ENCODE assay signal across 10 cellular contexts in the genomic region with DNA sequence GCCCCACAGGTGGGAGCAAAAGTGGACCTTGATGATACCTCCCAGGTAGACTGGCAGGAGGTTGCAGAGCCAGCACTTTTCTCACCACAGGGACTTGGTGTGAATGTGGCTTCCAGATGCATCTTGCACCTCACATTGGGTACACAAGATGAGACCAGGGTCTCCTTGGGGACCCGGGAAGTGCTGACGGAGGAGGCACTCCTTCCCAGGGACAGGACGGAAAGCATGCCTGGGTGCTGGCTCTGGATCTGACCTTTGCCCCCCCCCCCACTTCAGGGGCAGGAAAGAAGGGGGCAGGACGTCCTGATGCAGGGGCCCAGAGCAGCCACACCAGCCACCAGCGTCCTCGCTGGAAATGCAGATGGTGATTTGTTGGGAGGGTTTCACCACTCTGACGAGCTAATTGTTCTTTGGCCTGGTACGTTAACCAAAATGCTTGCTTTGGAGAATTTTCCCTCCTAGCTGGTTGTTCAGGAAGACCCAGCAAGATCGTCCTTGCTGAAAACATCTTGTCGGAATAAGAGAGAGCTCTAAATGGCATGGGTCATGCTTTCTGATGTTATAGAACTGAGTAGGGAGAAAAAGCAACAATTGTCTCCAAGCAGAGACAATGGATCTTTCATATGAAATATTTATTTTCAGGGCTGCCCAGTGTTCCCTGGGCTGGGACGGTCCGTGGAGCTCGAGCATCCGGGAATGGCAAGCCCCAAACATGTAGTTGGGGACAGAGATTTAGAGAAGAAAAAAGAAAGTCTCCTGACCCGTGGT.
DNase-seq lines count a peak whose midpoint lies in the region; ATAC-seq and TF ChIP-seq lines count a peak whose summit lies in the region.
"Had no signal": no experiment of that assay in that cellular context is flagged by ENCODE, and none has a peak within 500 bp of the region (broad histone marks: within the 10 kb centered on the region; RNA-seq: fewer than 3 reads in every experiment).

No MANE protein-coding gene starts in this region.

- POLR2A ChIA-PET in T-cell (lab: Charles Lee): no interaction called here

- H3K27ac Mint-ChIP-seq in activated naive CD4-positive, alpha-beta T cell treated with anti-CD3 and anti-CD28 coated beads, Interleukin-2, amount 10 ng/mL, durations not matched to agents 7 days and 5 days: no peak overlapping the region
- H3K27ac Mint-ChIP-seq in activated naive CD4-positive, alpha-beta T cell treated with anti-CD3 and anti-CD28 coated beads, Interleukin-2, amount 50 U/mL, for 72 hours: peak overlapping the region in 1 of 2 donors; percentile 82
- peak overlapping the region in 1 of 2 donors; percentile 29 for H3K27ac Mint-ChIP-seq in T-cell
- H3K27ac Mint-ChIP-seq: activated CD8-positive, alpha-beta memory T cell treated with anti-CD3 and anti-CD28 coated beads, Interleukin-2, amount 10 ng/mL, durations not matched to agents 7 days and 5 days had no signal

- whole genome bisulfite sequencing in aorta, 2 donors: 7 to 12% methylated on average over 15 of the region's 15 CpGs

- H3K4me3 ChIP-seq in epithelial cell of proximal tubule (ENCODE audit: low read depth, low read length) (peak overlapping the region; percentile 65), muscle layer of colon (ENCODE audit: low read depth in 1 of 2, low read length in 2 of 2) (peak overlapping the region; percentile 5 to 44), aorta (ENCODE audit: low read length in 2 of 2) (no peak overlapping the region)

- peaks cover 42% of the 10 kb centered on the region for H3K4me1 ChIP-seq in muscle layer of colon (ENCODE audit: insufficient read depth, low read length)
- no peaks in the 10 kb centered on the region for H3K4me1 ChIP-seq in aorta (ENCODE audit: control insufficient read depth in 1 of 2, insufficient read depth in 2 of 2, low read length in 2 of 2)

- H3K9ac ChIP-seq in muscle layer of colon (ENCODE audit: low read length): peak overlapping the region; percentile 98

- peaks cover 19% of the 10 kb centered on the region for H3K36me3 Mint-ChIP-seq in activated naive CD4-positive, alpha-beta T cell treated with anti-CD3 and anti-CD28 coated beads, Interleukin-2, amount 10 ng/mL, durations not matched to agents 7 days and 5 days
- H3K36me3 Mint-ChIP-seq in activated naive CD4-positive, alpha-beta T cell treated with anti-CD3 and anti-CD28 coated beads, Interleukin-2, amount 50 U/mL, for 72 hours: peaks cover 0 to 4% of the 10 kb centered on the region in 2 donors
- no peaks in the 10 kb centered on the region for H3K36me3 Mint-ChIP-seq in T-cell
- H3K36me3 Mint-ChIP-seq: activated CD8-positive, alpha-beta memory T cell treated with anti-CD3 and anti-CD28 coated beads, Interleukin-2, amount 10 ng/mL, durations not matched to agents 7 days and 5 days had no signal

- peak overlapping the region; percentile 39 for H3K4me3 Mint-ChIP-seq in activated naive CD4-positive, alpha-beta T cell treated with anti-CD3 and anti-CD28 coated beads, Interleukin-2, amount 10 ng/mL, durations not matched to agents 7 days and 5 days
- H3K4me3 Mint-ChIP-seq in T-cell: peak overlapping the region in 1 of 3 donors; percentile 74
- H3K4me3 Mint-ChIP-seq: activated CD8-positive, alpha-beta memory T cell treated with anti-CD3 and anti-CD28 coated beads, Interleukin-2, amount 10 ng/mL, durations not matched to agents 7 days and 5 days had no signal

- peak overlapping the region; percentile 94 for H3K27ac ChIP-seq in muscle layer of colon (ENCODE audit: low read depth, low read length)
- H3K27ac ChIP-seq in aorta (ENCODE audit: low read depth in 1 of 2, low read length in 2 of 2): peak overlapping the region; percentile 45 to 76

- no peak for ATAC-seq in activated naive CD4-positive, alpha-beta T cell treated with anti-CD3 and anti-CD28 coated beads, Interleukin-2, amount 50 U/mL, for 72 hours
- no peak for ATAC-seq in aorta (ENCODE audit: low FRiP score)
- ATAC-seq in GM21447 (IDR thresholded peaks at IDR 0.05; ENCODE audit: unreplicated experiment): no peak
- no peak for ATAC-seq in T-cell (replicated peaks in 1 of 4)
- ATAC-seq: activated CD8-positive, alpha-beta memory T cell treated with anti-CD3 and anti-CD28 coated beads, Interleukin-2, amount 10 ng/mL, durations not matched to agents 7 days and 5 days had no signal

- peaks cover 4% of the 10 kb centered on the region for H3K27me3 Mint-ChIP-seq in activated naive CD4-positive, alpha-beta T cell treated with anti-CD3 and anti-CD28 coated beads, Interleukin-2, amount 10 ng/mL, durations not matched to agents 7 days and 5 days
- no peaks in the 10 kb centered on the region for H3K27me3 Mint-ChIP-seq in T-cell

- peaks cover 15% of the 10 kb centered on the region for H3K36me3 ChIP-seq in muscle layer of colon (ENCODE audit: insufficient read depth, low read length)
- no peaks in the 10 kb centered on the region for H3K36me3 ChIP-seq in aorta (ENCODE audit: control insufficient read depth in 1 of 2, insufficient read depth in 2 of 2, low read length in 1 of 2)

- CTCF ChIA-PET in activated naive CD4-positive, alpha-beta T cell treated with anti-CD3 and anti-CD28 coated beads, Interleukin-2, amount 10 ng/mL, durations not matched to agents 7 days and 5 days (lab: Charles Lee): interaction anchor here (3.9 kb wide), 1 partner anchor 69 kb away, joined by 25 read pairs; no protein-coding TSS in a partner anchor
- CTCF ChIA-PET in T-cell (lab: Charles Lee): interaction anchor here in 1 of 2 donors (0.6 kb wide), 1 partner anchor 60 kb away, joined by 4 read pairs; no protein-coding TSS in a partner anchor

- no peaks in the 10 kb centered on the region for H3K9me3 ChIP-seq in muscle layer of colon (ENCODE audit: low read length)
- H3K9me3 ChIP-seq in aorta (ENCODE audit: control insufficient read depth, low read length): no peaks in the 10 kb centered on the region

- no peaks in the 10 kb centered on the region for H3K9me3 Mint-ChIP-seq in activated naive CD4-positive, alpha-beta T cell treated with anti-CD3 and anti-CD28 coated beads, Interleukin-2, amount 10 ng/mL, durations not matched to agents 7 days and 5 days
- no peaks in the 10 kb centered on the region for H3K9me3 Mint-ChIP-seq in activated naive CD4-positive, alpha-beta T cell treated with anti-CD3 and anti-CD28 coated beads, Interleukin-2, amount 50 U/mL, for 72 hours
- H3K9me3 Mint-ChIP-seq in T-cell: no peaks in the 10 kb centered on the region

- intact Hi-C loops in aorta (cut with DNase I): loop anchor here in 1 of 2 donors (5.0 kb wide), 1 partner anchor 36 kb away; no protein-coding TSS in a partner anchor

- H3K27me3 ChIP-seq in muscle layer of colon (ENCODE audit: control insufficient read depth in 1 of 2, insufficient read depth in 2 of 2, low read length in 2 of 2) (no peaks in the 10 kb centered on the region), aorta (ENCODE audit: control insufficient read depth in 1 of 2, insufficient read depth in 2 of 2, low read length in 1 of 2) (no peaks in the 10 kb centered on the region)

- H3K4me1 Mint-ChIP-seq in activated naive CD4-positive, alpha-beta T cell treated with anti-CD3 and anti-CD28 coated beads, Interleukin-2, amount 10 ng/mL, durations not matched to agents 7 days and 5 days: peaks cover 48% of the 10 kb centered on the region
- H3K4me1 Mint-ChIP-seq in T-cell: peaks cover 34 to 54% (median 34%) of the 10 kb centered on the region in 3 donors

- TF ChIP-seq CTCF in epithelial cell of proximal tubule (conservative IDR thresholded peaks at IDR 0.05; ENCODE audit: low read depth, low read length): no peak

- no peak for DNase-seq in activated naive CD4-positive, alpha-beta T cell treated with anti-CD3 and anti-CD28 coated beads, Interleukin-2, amount 10 ng/mL, durations not matched to agents 7 days and 5 days
- DNase-seq in activated naive CD4-positive, alpha-beta T cell treated with anti-CD3 and anti-CD28 coated beads, Interleukin-2, amount 50 U/mL, for 72 hours (ENCODE audit: low spot score in 2 of 2): no peak
- DNase-seq in epithelial cell of proximal tubule (ENCODE audit: low read depth) (no peak), aorta (peak; percentile 39 to 53), DMS153 treated with DMSO at 0.1 percent for 48 hours (lab: John Stamatoyannopoulos, UW; ENCODE audit: unreplicated experiment) (no peak), T-cell (no peak)
- DNase-seq: activated CD8-positive, alpha-beta memory T cell treated with anti-CD3 and anti-CD28 coated beads, Interleukin-2, amount 10 ng/mL, durations not matched to agents 7 days and 5 days; stimulated activated CD4-positive, alpha-beta T cell treated with anti-CD3 and anti-CD28 coated beads, Interleukin-4, amount 100 ng/mL, for 1 hour had no signal

Comparison
In these comparisons a context has a peak if more than half of its experiments do, and no peak if none do; other contexts are left out.
1. DNase-seq: peak in aorta (2 of 2); none in activated naive CD4-positive, alpha-beta T cell treated with anti-CD3 and anti-CD28 coated beads, Interleukin-2, amount 10 ng/mL, durations not matched to agents 7 days and 5 days (single experiment), activated naive CD4-positive, alpha-beta T cell treated with anti-CD3 and anti-CD28 coated beads, Interleukin-2, amount 50 U/mL, for 72 hours (0 of 2), epithelial cell of proximal tubule (single experiment), DMS153 treated with DMSO at 0.1 percent for 48 hours (single experiment) and T-cell (0 of 34).
2. H3K4me3 ChIP-seq: peak in epithelial cell of proximal tubule (single experiment) and muscle layer of colon (2 of 2); none in aorta (0 of 2).